ENCODE assay signal across 17 cellular contexts in the genomic region with DNA sequence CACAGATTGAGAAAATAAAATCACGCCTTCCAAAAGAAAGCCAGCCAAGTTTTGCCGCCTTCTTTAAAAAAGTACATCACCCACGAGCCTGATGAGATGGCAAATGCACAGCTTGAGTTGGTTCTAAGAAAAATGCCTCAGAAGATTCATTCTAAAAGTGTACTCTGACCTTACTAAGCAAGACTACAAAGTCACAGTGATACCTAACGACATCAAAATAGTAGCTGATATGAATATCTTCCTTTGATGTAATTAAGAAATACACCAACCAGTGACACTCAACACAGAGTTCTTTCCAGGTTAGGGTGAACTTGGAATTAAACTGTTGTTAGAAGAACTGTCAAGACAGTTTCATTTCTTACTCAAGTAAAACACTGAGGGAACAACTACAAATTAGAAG.
A peak's percentile ranks its signal among the peaks of the same experiment; 100 is the strongest.
DNase-seq lines count a peak whose midpoint lies in the region; ATAC-seq and TF ChIP-seq lines count a peak whose summit lies in the region.
"Had no signal": no experiment of that assay in that cellular context is flagged by ENCODE, and none has a peak within 500 bp of the region (broad histone marks: within the 10 kb centered on the region; RNA-seq: fewer than 3 reads in every experiment).

No MANE protein-coding gene starts in this region.

- no peaks in the 10 kb centered on the region; the same call in none of the 2 replicates for H3K27me3 ChIP-seq in IMR-90 (ENCODE audit: control insufficient read depth, insufficient read depth, low read length)

- no peaks in the 10 kb centered on the region for H3K4me1 Mint-ChIP-seq in activated CD4-positive, alpha-beta T cell treated with anti-CD3 and anti-CD28 coated beads for 36 hours
- H3K4me1 Mint-ChIP-seq in activated CD4-positive, alpha-beta T cell treated with anti-CD3 and anti-CD28 coated beads, Interleukin-2, amount 10 ng/mL, durations not matched to agents 24 days and 14 days: no peaks in the 10 kb centered on the region
- H3K4me1 Mint-ChIP-seq: GM23338, H9 had no signal

- TF ChIP-seq POLR2A in IMR-90 (IDR thresholded peaks at IDR 0.05; ENCODE audit: low read depth, low read length): no peak

- H3K9me1 ChIP-seq in IMR-90 (ENCODE audit: insufficient read depth, low read length): no peaks in the 10 kb centered on the region

- in situ Hi-C loops in IMR-90 (cut with MboI; ENCODE audit: low sequenced_read_pairs): no loop called here

- POLR2A ChIA-PET in activated CD4-positive, alpha-beta T cell treated with anti-CD3 and anti-CD28 coated beads for 36 hours (lab: Charles Lee): no interaction called here
- POLR2A ChIA-PET in IMR-90 (lab: Charles Lee; ENCODE audit: unreplicated experiment): no interaction called here

- H2AK5ac ChIP-seq in IMR-90 (ENCODE audit: low read depth, low read length): no peak overlapping the region

- peaks cover 18% of the 10 kb centered on the region for H3K27me3 Mint-ChIP-seq in activated CD4-positive, alpha-beta T cell treated with anti-CD3 and anti-CD28 coated beads for 36 hours
- H3K27me3 Mint-ChIP-seq in activated CD4-positive, alpha-beta T cell treated with anti-CD3 and anti-CD28 coated beads, Interleukin-2, amount 10 ng/mL, durations not matched to agents 24 days and 14 days: peaks cover 9% of the 10 kb centered on the region

- no peaks in the 10 kb centered on the region for H3K9me3 Mint-ChIP-seq in activated CD4-positive, alpha-beta T cell treated with anti-CD3 and anti-CD28 coated beads for 36 hours (ENCODE audit: low read depth)
- H3K9me3 Mint-ChIP-seq in activated CD4-positive, alpha-beta T cell treated with anti-CD3 and anti-CD28 coated beads, Interleukin-2, amount 10 ng/mL, durations not matched to agents 24 days and 14 days: no peaks in the 10 kb centered on the region
- H3K9me3 Mint-ChIP-seq: GM23338, H9 had no signal

- no peak overlapping the region for H2BK20ac ChIP-seq in IMR-90 (ENCODE audit: low read depth, low read length)

- TF ChIP-seq CTCF in IMR-90 (conservative IDR thresholded peaks at IDR 0.05; ENCODE audit: low read depth, low read length): no peak

- H4K5ac ChIP-seq in IMR-90 (ENCODE audit: low read depth, low read length): no peak overlapping the region

- H2BK120ac ChIP-seq in IMR-90 (ENCODE audit: low read depth, low read length): no peak overlapping the region

- H3K4me3 Mint-ChIP-seq in activated CD4-positive, alpha-beta T cell treated with anti-CD3 and anti-CD28 coated beads for 36 hours: no peak overlapping the region
- H3K4me3 Mint-ChIP-seq in activated CD4-positive, alpha-beta T cell treated with anti-CD3 and anti-CD28 coated beads, Interleukin-2, amount 10 ng/mL, durations not matched to agents 24 days and 14 days: no peak overlapping the region
- H3K4me3 Mint-ChIP-seq: GM23338, H9 had no signal

- no peak overlapping the region for H3K27ac Mint-ChIP-seq in activated CD4-positive, alpha-beta T cell treated with anti-CD3 and anti-CD28 coated beads for 36 hours
- no peak overlapping the region for H3K27ac Mint-ChIP-seq in activated CD4-positive, alpha-beta T cell treated with anti-CD3 and anti-CD28 coated beads, Interleukin-2, amount 10 ng/mL, durations not matched to agents 24 days and 14 days
- H3K27ac Mint-ChIP-seq: CD4-positive, alpha-beta memory T cell; GM23338; H9 had no signal

- peak overlapping the region; percentile 67; the same call in 1 of the 2 replicates for H3K4me2 ChIP-seq in IMR-90 (ENCODE audit: low read depth, low read length)
- H3K4me2 ChIP-seq: GM23338 had no signal

- H3K79me1 ChIP-seq in IMR-90 (ENCODE audit: low read depth in 1 of 2, low read length in 2 of 2): no peaks in the 10 kb centered on the region

- ATAC-seq in activated CD4-positive, alpha-beta T cell treated with anti-CD3 and anti-CD28 coated beads for 36 hours: peak; percentile 58
- ATAC-seq in IMR-90 (ENCODE audit: low read depth) (no peak), HG03135 (IDR thresholded peaks at IDR 0.05; ENCODE audit: unreplicated experiment) (no peak)
- ATAC-seq: GM23338, HCT116 had no signal

- no peaks in the 10 kb centered on the region; the same call in 1 of the 2 replicates for H3K4me1 ChIP-seq in IMR-90 (ENCODE audit: control insufficient read depth, insufficient read depth, low read length)

- H4K8ac ChIP-seq in IMR-90 (ENCODE audit: low read depth in 2 of 2, low read length in 2 of 2): no peak overlapping the region

- no peak overlapping the region for H2AK9ac ChIP-seq in IMR-90 (replicated peaks; ENCODE audit: low read depth, low read length, poor library complexity)

- no peak overlapping the region for H3K23ac ChIP-seq in IMR-90 (ENCODE audit: low read depth, low read length)

- H3K18ac ChIP-seq in IMR-90 (ENCODE audit: low read depth, low read length): no peak overlapping the region

- dilution Hi-C loops in IMR-90 (cut with HindIII; ENCODE audit: low sequenced_read_pairs, unreplicated experiment): no loop called here

- no peak overlapping the region for H3K4me3 ChIP-seq in IMR-90 (ENCODE audit: insufficient read depth, low read depth, low read length)
- H3K4me3 ChIP-seq: GM23338 had no signal

- H3K9me3 ChIP-seq in IMR-90 (ENCODE audit: control insufficient read depth, insufficient read depth, low read length): no peaks in the 10 kb centered on the region

- H3K36me3 ChIP-seq in IMR-90 (ENCODE audit: control insufficient read depth, insufficient read depth, low read length): no peaks in the 10 kb centered on the region

- no peak overlapping the region for H4K91ac ChIP-seq in IMR-90 (ENCODE audit: insufficient read depth, low read depth, low read length)

- no TSS peak for BruUV-seq in IMR-90 (replicated peaks; lab: Mats Ljungman, UMichigan)

- no CpG with 5 or more reads among the region's 4 CpGs for WGBS in IMR-90 (ENCODE audit: extremely low coverage in 2 of 2, insufficient read length in 1 of 2), 2 experiments

- intact Hi-C loops in activated CD4-positive, alpha-beta T cell treated with anti-CD3 and anti-CD28 coated beads for 36 hours (cut with DNase I, micrococcal nuclease): no loop called here
- intact Hi-C loops in activated CD4-positive, alpha-beta T cell treated with anti-CD3 and anti-CD28 coated beads, Interleukin-2, amount 10 ng/mL, durations not matched to agents 24 days and 14 days (cut with micrococcal nuclease): no loop called here
- intact Hi-C loops in IMR-90 (cut with micrococcal nuclease): no loop called here

- H2BK5ac ChIP-seq in IMR-90 (ENCODE audit: low read depth, low read length, poor library complexity, severe bottlenecking): no peak overlapping the region

- no peak for DNase-seq in activated CD4-positive, alpha-beta T cell treated with anti-CD3 and anti-CD28 coated beads for 36 hours
- no peak for DNase-seq in activated CD4-positive, alpha-beta T cell treated with anti-CD3 and anti-CD28 coated beads, Interleukin-2, amount 10 ng/mL, durations not matched to agents 24 days and 14 days
- DNase-seq in IMR-90: no peak
- DNase-seq in middle frontal gyrus (ENCODE audit: extremely low spot score, low spot score): peak; percentile 22
- no peak for DNase-seq in islet precursor cell
- DNase-seq in SKM-1 (lab: John Stamatoyannopoulos, UW; ENCODE audit: unreplicated experiment): no peak
- DNase-seq: 8988T; C1 segment of cervical spinal cord; Calu3; CD4-positive, alpha-beta memory T cell; COR-L47; DMS79 treated with DMSO at 0.1 percent for 48 hours; GF-D8; H9 had no signal

- CTCF ChIA-PET in activated CD4-positive, alpha-beta T cell treated with anti-CD3 and anti-CD28 coated beads for 36 hours (lab: Charles Lee): interaction anchor here (0.7 kb wide), 1 partner anchor 413 kb away, joined by 4 read pairs; no protein-coding TSS in a partner anchor
- CTCF ChIA-PET in IMR-90 (lab: Yijun Ruan, JAX): no interaction called here

- H3K36me3 Mint-ChIP-seq in activated CD4-positive, alpha-beta T cell treated with anti-CD3 and anti-CD28 coated beads for 36 hours (ENCODE audit: low read depth): no peaks in the 10 kb centered on the region
- H3K36me3 Mint-ChIP-seq in activated CD4-positive, alpha-beta T cell treated with anti-CD3 and anti-CD28 coated beads, Interleukin-2, amount 10 ng/mL, durations not matched to agents 24 days and 14 days (ENCODE audit: low read depth): no peaks in the 10 kb centered on the region
- H3K36me3 Mint-ChIP-seq: CD4-positive, alpha-beta memory T cell had no signal

- no peak overlapping the region for H3K9ac ChIP-seq in IMR-90 (ENCODE audit: low read depth, low read length)

- H2BK15ac ChIP-seq in IMR-90 (ENCODE audit: low read depth, low read length): no peak overlapping the region

- H4K20me1 ChIP-seq in IMR-90 (ENCODE audit: insufficient read depth, low read length): no peaks in the 10 kb centered on the region

- no peak overlapping the region for H3K56ac ChIP-seq in IMR-90 (ENCODE audit: extremely low read depth, insufficient read depth, low read length)

- no peak overlapping the region for H3K14ac ChIP-seq in IMR-90 (replicated peaks; ENCODE audit: low read depth, low read length)

- no peak overlapping the region for H3K27ac ChIP-seq in IMR-90 (ENCODE audit: insufficient read depth, low read length)

- H3K4ac ChIP-seq in IMR-90 (ENCODE audit: low read depth, low read length): no peak overlapping the region

- H2AFZ ChIP-seq in IMR-90 (replicated peaks; ENCODE audit: low read length, poor library complexity): no peak overlapping the region
- H2AFZ ChIP-seq: GM23338 had no signal

- TF ChIP-seq RAD21 in IMR-90 (IDR thresholded peaks at IDR 0.05; ENCODE audit: low read length): no peak

TF ChIP-seq in IMR-90, 13 proteins besides CTCF, POLR2A, EP300 and RAD21 (continues in another document):
- TF ChIP-seq, protein P1, sequence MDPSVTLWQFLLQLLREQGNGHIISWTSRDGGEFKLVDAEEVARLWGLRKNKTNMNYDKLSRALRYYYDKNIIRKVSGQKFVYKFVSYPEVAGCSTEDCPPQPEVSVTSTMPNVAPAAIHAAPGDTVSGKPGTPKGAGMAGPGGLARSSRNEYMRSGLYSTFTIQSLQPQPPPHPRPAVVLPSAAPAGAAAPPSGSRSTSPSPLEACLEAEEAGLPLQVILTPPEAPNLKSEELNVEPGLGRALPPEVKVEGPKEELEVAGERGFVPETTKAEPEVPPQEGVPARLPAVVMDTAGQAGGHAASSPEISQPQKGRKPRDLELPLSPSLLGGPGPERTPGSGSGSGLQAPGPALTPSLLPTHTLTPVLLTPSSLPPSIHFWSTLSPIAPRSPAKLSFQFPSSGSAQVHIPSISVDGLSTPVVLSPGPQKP (IDR thresholded peaks at IDR 0.05; ENCODE audit: borderline replicate concordance, low read depth, low read length): no peak
- TF ChIP-seq CHD1 (IDR thresholded peaks at IDR 0.05; ENCODE audit: low read depth, low read length) (no peak), MAZ (IDR thresholded peaks at IDR 0.05; ENCODE audit: borderline replicate concordance, low read depth, low read length) (no peak), CEBPB (IDR thresholded peaks at IDR 0.05; ENCODE audit: low read depth, low read length) (no peak), NFE2L2 (IDR thresholded peaks at IDR 0.05; ENCODE audit: low read depth, low read length) (no peak), RFX5 (IDR thresholded peaks at IDR 0.05; ENCODE audit: low read depth, low read length) (no peak), RCOR1 (IDR thresholded peaks at IDR 0.05; ENCODE audit: insufficient replicate concordance, low read length) (no peak), MAFK (IDR thresholded peaks at IDR 0.05; ENCODE audit: low read depth, low read length) (no peak), SMC3 (IDR thresholded peaks at IDR 0.05; ENCODE audit: low read depth, low read length) (no peak), BHLHE40 (IDR thresholded peaks at IDR 0.05; ENCODE audit: low read depth, low read length) (no peak)
